8 cellular contexts compared by ENCODE assay signal in genomic region chr12:104137902-104138746, GRCh38. TPM values are rescaled to one million over a fixed set of nuclear protein-coding genes. Genes with fewer than 3 reads are reported as not detected.
A peak's percentile ranks its signal among the peaks of the same experiment; 100 is the strongest.
DNase-seq lines count a peak whose midpoint lies in the region; ATAC-seq and TF ChIP-seq lines count a peak whose summit lies in the region.

TSS of gene NFYB (minus strand) at chr12:104138210. CDS start at chr12:104135453, 2,757 bp downstream.

- H3K9me3 ChIP-seq in DND-41 (ENCODE audit: insufficient read depth, low read length, severe bottlenecking) (no peaks in the 10 kb centered on the region), GM23248 (ENCODE audit: low read depth) (no peaks in the 10 kb centered on the region), fibroblast of lung (ENCODE audit: control insufficient read depth, insufficient read depth, low read depth, low read length) (no peaks in the 10 kb centered on the region)

- peak within 1 kb of the TSS; percentile 72 to 94 (median 90) for H3K4me3 Mint-ChIP-seq in naive thymus-derived CD8-positive, alpha-beta T cell

- H2AFZ ChIP-seq in DND-41 (ENCODE audit: low read depth, low read length) (peak within 1 kb of the TSS; percentile 98), GM23248 (peak within 1 kb of the TSS; percentile 92), fibroblast of lung (ENCODE audit: low read length) (peak within 1 kb of the TSS; percentile 66)

- H3K4me1 ChIP-seq in DND-41 (ENCODE audit: insufficient read depth, low read length) (peaks cover 44% of the 10 kb centered on the region), GM23248 (ENCODE audit: insufficient read depth) (peaks cover 45% of the 10 kb centered on the region), fibroblast of lung (ENCODE audit: control insufficient read depth, extremely low read depth, insufficient read depth, low read length) (peaks cover 10% of the 10 kb centered on the region)

- peak; percentile 96 for DNase-seq in DND-41
- DNase-seq in GM23248: peak; percentile 97
- DNase-seq in Kasumi-1 (lab: John Stamatoyannopoulos, UW): peak; percentile 95 to 97
- peak; percentile 97 for DNase-seq in RPMI7951 (ENCODE audit: low read depth)
- peak; percentile 81 to 87 for DNase-seq in activated T-helper 1 cell treated with anti-CD3 and anti-CD28 coated beads, Interleukin-2, amount 50 U/mL, for 16 hours (ENCODE audit: low read depth in 1 of 2, low spot score in 1 of 2)
- peak; percentile 98 for DNase-seq in fibroblast of lung (ENCODE audit: low read depth in 2 of 2)
- peak; percentile 85 to 96 (median 92) for DNase-seq in naive thymus-derived CD8-positive, alpha-beta T cell
- peak; percentile 90 to 94 (median 92) for DNase-seq in stimulated activated naive CD4-positive, alpha-beta T cell (lab: John Stamatoyannopoulos, UW)

- POLR2A ChIA-PET in naive thymus-derived CD8-positive, alpha-beta T cell (lab: Charles Lee): interaction anchor here (0.6 to 3.2 kb wide), 15 partner anchors 13 to 1098 kb away, joined by 3 to 29 read pairs (median 6); partner anchors contain the start of genes APPL2, HCFC2, HSP90B1 and NT5DC3

- no peaks in the 10 kb centered on the region for H4K20me1 ChIP-seq in DND-41 (ENCODE audit: insufficient read depth, low read length)
- H4K20me1 ChIP-seq in GM23248 (ENCODE audit: insufficient read depth): no peaks in the 10 kb centered on the region
- peaks cover 2% of the 10 kb centered on the region for H4K20me1 ChIP-seq in fibroblast of lung (ENCODE audit: control insufficient read depth, extremely low read depth, insufficient read depth, low read length)

- H3K36me3 ChIP-seq in DND-41 (ENCODE audit: insufficient read depth, low read length): peaks cover 24% of the 10 kb centered on the region
- H3K36me3 ChIP-seq in GM23248 (ENCODE audit: low read depth): peaks cover 4% of the 10 kb centered on the region; the same call in 1 of the 2 replicates
- H3K36me3 ChIP-seq in fibroblast of lung (ENCODE audit: control insufficient read depth, insufficient read depth, low read length): no peaks in the 10 kb centered on the region

- peak within 1 kb of the TSS; percentile 51 to 96 (median 92) for H3K27ac Mint-ChIP-seq in naive thymus-derived CD8-positive, alpha-beta T cell

- 2% methylated on average over 49 to 99 of the region's 108 CpGs for WGBS in GM23248 (ENCODE audit: low coverage in 1 of 2, low lambda C conversion rate in 2 of 2, missing lambda C conversion rate in 2 of 2), 2 experiments

- H3K9ac ChIP-seq in DND-41 (ENCODE audit: low read depth, low read length) (peak within 1 kb of the TSS; percentile 91), GM23248 (peak within 1 kb of the TSS; percentile 83), fibroblast of lung (ENCODE audit: insufficient read depth, low read length) (peak within 1 kb of the TSS; percentile 85)

- H3K9me2 ChIP-seq in GM23248 (ENCODE audit: insufficient read depth): no peaks in the 10 kb centered on the region

- no peaks in the 10 kb centered on the region for H3K9me3 Mint-ChIP-seq in naive thymus-derived CD8-positive, alpha-beta T cell

- H3F3A ChIP-seq in GM23248 (ENCODE audit: insufficient read depth): peaks cover 23% of the 10 kb centered on the region

- in situ Hi-C loops in GM23248 (cut with MboI): no loop called here

- TF ChIP-seq CTCF in DND-41 (IDR thresholded peaks at IDR 0.05; ENCODE audit: borderline replicate concordance, extremely low read depth, low read length, poor library complexity, severe bottlenecking) (peak; percentile 11), fibroblast of lung (conservative IDR thresholded peaks at IDR 0.05 in 1 of 2, IDR thresholded peaks at IDR 0.05 in 1 of 2; ENCODE audit: low read depth in 1 of 2, low read length in 2 of 2) (no peak)

- ATAC-seq in DND-41 (ENCODE audit: insufficient read depth, low read depth): peak; percentile 93
- peak; percentile 96 for ATAC-seq in naive thymus-derived CD8-positive, alpha-beta T cell

- H3K27me3 ChIP-seq in DND-41 (ENCODE audit: insufficient read depth, low read length, poor library complexity) (peaks cover 3% of the 10 kb centered on the region), GM23248 (replicated peaks; ENCODE audit: insufficient read depth) (no peaks in the 10 kb centered on the region), fibroblast of lung (ENCODE audit: control insufficient read depth, insufficient read depth, low read length) (no peaks in the 10 kb centered on the region)

- no peaks in the 10 kb centered on the region for H3K27me3 Mint-ChIP-seq in naive thymus-derived CD8-positive, alpha-beta T cell

- peaks cover 47% of the 10 kb centered on the region for H3K79me2 ChIP-seq in DND-41 (ENCODE audit: insufficient read depth, low read length)
- peaks cover 41% of the 10 kb centered on the region for H3K79me2 ChIP-seq in GM23248 (ENCODE audit: insufficient read depth)
- peaks cover 33% of the 10 kb centered on the region for H3K79me2 ChIP-seq in fibroblast of lung (ENCODE audit: control insufficient read depth, insufficient read depth, low read length)

- H3K27ac ChIP-seq in DND-41 (ENCODE audit: low read length) (peak within 1 kb of the TSS; percentile 89), GM23248 (peak within 1 kb of the TSS; percentile 54), fibroblast of lung (ENCODE audit: insufficient read depth, low read length) (peak within 1 kb of the TSS; percentile 79)

- peak within 1 kb of the TSS; percentile 62 to 65; a peak in 3 of 4 replicates for H3K4me3 ChIP-seq in DND-41 (ENCODE audit: low read depth in 1 of 2, low read length in 2 of 2)
- peak within 1 kb of the TSS; percentile 78 for H3K4me3 ChIP-seq in GM23248
- peak within 1 kb of the TSS; percentile 75 to 96 (median 84) for H3K4me3 ChIP-seq in fibroblast of lung (replicated peaks in 1 of 4; ENCODE audit: control extremely low read depth in 1 of 4, insufficient read depth in 1 of 4, low read depth in 3 of 4, low read length in 4 of 4)

- peaks cover 4 to 15% (median 7%) of the 10 kb centered on the region in 4 donors for H3K4me1 Mint-ChIP-seq in naive thymus-derived CD8-positive, alpha-beta T cell

- no peaks in the 10 kb centered on the region for H3K36me3 Mint-ChIP-seq in naive thymus-derived CD8-positive, alpha-beta T cell

- H3K4me2 ChIP-seq in DND-41 (ENCODE audit: insufficient read depth, low read length) (peak within 1 kb of the TSS; percentile 89), GM23248 (ENCODE audit: unreplicated experiment) (peak within 1 kb of the TSS; percentile 87), fibroblast of lung (ENCODE audit: extremely low read depth, insufficient read depth, low read length) (peak within 1 kb of the TSS; percentile 88)

RNA-seq across cellular contexts. Expression of gene NFYB, which starts in this region (rescaled TPM):
- total RNA-seq in GM23248 (2014; rRNA removed; shearing (Covaris generic)): 31.5 and 42.2 TPM in 2 replicates
- polyA plus RNA-seq in GM23248 (2016; fragmentation: Nextera tagmentation; extraction: Ambion mirVana) (35.0 and 37.1 TPM in 2 replicates), fibroblast of lung (30.0 and 39.9 TPM in 2 replicates)
- total RNA-seq in RPMI7951 (2014; rRNA removed; shearing (Covaris generic)): 15.5 and 21.6 TPM in 2 replicates
- 32.2 and 48.0 TPM in 2 replicates for total RNA-seq in fibroblast of lung
- polyA plus RNA-seq in fibroblast of lung (2012): 23.0 and 29.8 TPM in 2 replicates
- polyA minus RNA-seq in fibroblast of lung (ENCODE audit: low replicate concordance): 1.2 and 2.9 TPM in 2 replicates
- 10 to 100 TPM; 22.7 to 26.4 TPM for total RNA-seq in naive thymus-derived CD8-positive, alpha-beta T cell
- polyA plus RNA-seq in naive thymus-derived CD8-positive, alpha-beta T cell: 10 to 100 TPM; 26.0 to 38.8 (median 30.3) TPM

Comparison
In these comparisons a context has a peak if more than half of its experiments do, and no peak if none do; other contexts are left out.
1. Peak in every context shown above with its lines: DNase-seq, ATAC-seq, H3K4me3 ChIP-seq and H3K27ac ChIP-seq.